In genomic region chr9:131891578-131891977, GRCh38 we compare ENCODE assay signal across 24 cellular contexts.
"Had no signal": no experiment of that assay in that cellular context is flagged by ENCODE, and none has a peak within 500 bp of the region (broad histone marks: within the 10 kb centered on the region; RNA-seq: fewer than 3 reads in every experiment).

No MANE protein-coding gene starts in this region.

- H3K27me3 ChIP-seq: esophagus squamous epithelium, gastroesophageal sphincter, hepatocyte, sigmoid colon, stomach had no signal

- DNase-seq: cerebellar nuclear complex; effector memory CD8-positive, alpha-beta T cell; esophagus squamous epithelium; foreskin fibroblast; glutamatergic neuron; kidney; left colon; midbrain; occipital lobe; psoas muscle; retina; sigmoid colon; stimulated activated CD4-positive, alpha-beta T cell treated with anti-CD3 and anti-CD28 coated beads, Interleukin-2, amount 100 ng/mL, for 24 hours; stimulated activated CD4-positive, alpha-beta T cell treated with anti-CD3 and anti-CD28 coated beads, Interleukin-4, amount 100 ng/mL, for 4 hours; stimulated activated naive B cell treated with anti-CD40 and anti-IgM and Interleukin-4, amounts not matched to agents 10 μg/mL and 1 μg/mL and 100 μg/mL, for 72 hours; stomach; substantia nigra; trophoblast cell had no signal

- H3K9me3 ChIP-seq: esophagus squamous epithelium, gastroesophageal sphincter, psoas muscle, sigmoid colon, stomach, thoracic aorta had no signal

- H3K27ac ChIP-seq: esophagus squamous epithelium, gastroesophageal sphincter, hepatocyte, parathyroid adenoma, psoas muscle, sigmoid colon, skin epidermis, stomach, thoracic aorta had no signal

- ATAC-seq: effector memory CD8-positive, alpha-beta T cell; gastroesophageal sphincter; left colon; natural killer cell treated with Interleukin-12 subunit alpha and Interleukin-12 subunit beta and Interleukin-15 and Interleukin-18, amount 100 ng/mL, for 72 hours; stimulated activated naive B cell treated with anti-CD40 and anti-IgM and Interleukin-4, amounts not matched to agents 10 μg/mL and 1 μg/mL and 100 μg/mL, for 72 hours had no signal

- H3K4me3 ChIP-seq: esophagus squamous epithelium, gastroesophageal sphincter, hepatocyte, psoas muscle, sigmoid colon, skin epidermis, stomach, thoracic aorta had no signal

- H3K4me1 ChIP-seq: parathyroid adenoma had no signal
